In genomic region chr3:44338010-44338827, GRCh38 we compare ENCODE assay signal across 1 cellular context.
TF ChIP-seq lines count a peak whose summit lies in the region.

A gene with protein sequence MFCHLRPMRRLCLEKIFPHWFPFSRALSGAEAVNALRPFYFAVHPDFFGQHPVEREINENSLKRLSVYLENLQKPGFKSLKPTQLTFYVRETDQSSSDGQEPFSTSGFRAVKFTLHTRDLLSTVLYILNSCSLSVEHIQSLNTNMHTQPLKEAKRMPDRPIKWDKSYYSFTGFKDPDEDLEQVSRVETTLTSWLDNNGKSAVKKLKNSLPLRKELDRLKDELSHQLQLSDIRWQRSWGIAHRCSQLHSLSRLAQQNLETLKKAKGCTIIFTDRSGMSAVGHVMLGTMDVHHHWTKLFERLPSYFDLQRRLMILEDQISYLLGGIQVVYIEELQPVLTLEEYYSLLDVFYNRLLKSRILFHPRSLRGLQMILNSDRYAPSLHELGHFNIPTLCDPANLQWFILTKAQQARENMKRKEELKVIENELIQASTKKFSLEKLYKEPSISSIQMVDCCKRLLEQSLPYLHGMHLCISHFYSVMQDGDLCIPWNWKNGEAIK (plus strand): TSS chr3:44338766. CDS start chr3:44354783, 16,017 bp downstream.

TF ChIP-seq in WTC11, 78 proteins besides CTCF, POLR2A, EP300 and RAD21 (continued from another document and continues in another):
- TF ChIP-seq ZSCAN18 (CRISPR knock-in tag; IDR thresholded peaks at IDR 0.05) (no peak), ZNF138 (CRISPR knock-in tag; conservative IDR thresholded peaks at IDR 0.05) (no peak), NFYB (CRISPR knock-in tag; conservative IDR thresholded peaks at IDR 0.05; ENCODE audit: low read depth) (peak; percentile 62), PRRX2 (CRISPR knock-in tag; IDR thresholded peaks at IDR 0.05) (no peak), TEAD1 (CRISPR knock-in tag; IDR thresholded peaks at IDR 0.05) (peak; percentile 96), CREM (CRISPR knock-in tag; IDR thresholded peaks at IDR 0.05) (peak; percentile 87), TEAD4 (CRISPR knock-in tag; IDR thresholded peaks at IDR 0.05) (peak; percentile 74; the same call in 1 of the 2 replicates), IRF2 (CRISPR knock-in tag; IDR thresholded peaks at IDR 0.05; ENCODE audit: borderline replicate concordance, low read depth) (no peak), RELA (CRISPR knock-in tag; IDR thresholded peaks at IDR 0.05; ENCODE audit: borderline replicate concordance) (peak; percentile 90; the same call in 1 of the 2 replicates), FOXP4 (CRISPR knock-in tag; IDR thresholded peaks at IDR 0.05) (peak; percentile 50; the same call in 1 of the 2 replicates), SOX15 (CRISPR knock-in tag; IDR thresholded peaks at IDR 0.05) (no peak), JAZF1 (CRISPR knock-in tag; IDR thresholded peaks at IDR 0.05) (no peak), TCF7 (CRISPR knock-in tag; IDR thresholded peaks at IDR 0.05; ENCODE audit: low read depth) (no peak), CBFB (CRISPR knock-in tag; IDR thresholded peaks at IDR 0.05; ENCODE audit: low read depth) (peak; percentile 51; the same call in 1 of the 2 replicates), ETV6 (CRISPR knock-in tag; IDR thresholded peaks at IDR 0.05) (peak; percentile 91), EMX1 (CRISPR knock-in tag; IDR thresholded peaks at IDR 0.05) (no peak), HMGA2 (CRISPR knock-in tag; IDR thresholded peaks at IDR 0.05) (no peak; the same call in 1 of the 2 replicates), FOXP1 (CRISPR knock-in tag; IDR thresholded peaks at IDR 0.05; ENCODE audit: borderline replicate concordance) (peak; percentile 97), SMAD4 (CRISPR knock-in tag; IDR thresholded peaks at IDR 0.05) (peak; percentile 33; the same call in 1 of the 2 replicates), GRHL2 (CRISPR knock-in tag; IDR thresholded peaks at IDR 0.05; ENCODE audit: insufficient replicate concordance, severe bottlenecking) (no peak), ATF1 (CRISPR knock-in tag; IDR thresholded peaks at IDR 0.05) (no peak), ZNF232 (CRISPR knock-in tag; IDR thresholded peaks at IDR 0.05) (peak; percentile 64; the same call in 1 of the 2 replicates), GABPB1 (CRISPR knock-in tag; IDR thresholded peaks at IDR 0.05) (peak; percentile 60), AR (CRISPR knock-in tag; IDR thresholded peaks at IDR 0.05) (no peak), RORB (CRISPR knock-in tag; IDR thresholded peaks at IDR 0.05) (no peak), ZNF532 (CRISPR knock-in tag; IDR thresholded peaks at IDR 0.05; ENCODE audit: borderline replicate concordance) (no peak), MXD4 (CRISPR knock-in tag; IDR thresholded peaks at IDR 0.05; ENCODE audit: borderline replicate concordance) (no peak), FOXJ3 (CRISPR knock-in tag; IDR thresholded peaks at IDR 0.05; ENCODE audit: borderline replicate concordance) (peak; percentile 80; the same call in 1 of the 2 replicates), ERG (CRISPR knock-in tag; IDR thresholded peaks at IDR 0.05) (0 out of 2 replicates have a peak, but pooled peaks have one; percentile 24), CREB1 (CRISPR knock-in tag; IDR thresholded peaks at IDR 0.05) (peak; percentile 66), NFE2L1 (CRISPR knock-in tag; IDR thresholded peaks at IDR 0.05) (peak; percentile 77; the same call in 1 of the 2 replicates), ZBTB43 (CRISPR knock-in tag; IDR thresholded peaks at IDR 0.05) (peak; percentile 78)
- TF ChIP-seq, protein P1, sequence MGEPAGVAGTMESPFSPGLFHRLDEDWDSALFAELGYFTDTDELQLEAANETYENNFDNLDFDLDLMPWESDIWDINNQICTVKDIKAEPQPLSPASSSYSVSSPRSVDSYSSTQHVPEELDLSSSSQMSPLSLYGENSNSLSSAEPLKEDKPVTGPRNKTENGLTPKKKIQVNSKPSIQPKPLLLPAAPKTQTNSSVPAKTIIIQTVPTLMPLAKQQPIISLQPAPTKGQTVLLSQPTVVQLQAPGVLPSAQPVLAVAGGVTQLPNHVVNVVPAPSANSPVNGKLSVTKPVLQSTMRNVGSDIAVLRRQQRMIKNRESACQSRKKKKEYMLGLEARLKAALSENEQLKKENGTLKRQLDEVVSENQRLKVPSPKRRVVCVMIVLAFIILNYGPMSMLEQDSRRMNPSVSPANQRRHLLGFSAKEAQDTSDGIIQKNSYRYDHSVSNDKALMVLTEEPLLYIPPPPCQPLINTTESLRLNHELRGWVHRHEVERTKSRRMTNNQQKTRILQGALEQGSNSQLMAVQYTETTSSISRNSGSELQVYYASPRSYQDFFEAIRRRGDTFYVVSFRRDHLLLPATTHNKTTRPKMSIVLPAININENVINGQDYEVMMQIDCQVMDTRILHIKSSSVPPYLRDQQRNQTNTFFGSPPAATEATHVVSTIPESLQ (CRISPR knock-in tag; IDR thresholded peaks at IDR 0.05): no peak
- TF ChIP-seq, protein P2, sequence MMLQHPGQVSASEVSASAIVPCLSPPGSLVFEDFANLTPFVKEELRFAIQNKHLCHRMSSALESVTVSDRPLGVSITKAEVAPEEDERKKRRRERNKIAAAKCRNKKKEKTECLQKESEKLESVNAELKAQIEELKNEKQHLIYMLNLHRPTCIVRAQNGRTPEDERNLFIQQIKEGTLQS (CRISPR knock-in tag; conservative IDR thresholded peaks at IDR 0.05): no peak
- TF ChIP-seq, protein P3, sequence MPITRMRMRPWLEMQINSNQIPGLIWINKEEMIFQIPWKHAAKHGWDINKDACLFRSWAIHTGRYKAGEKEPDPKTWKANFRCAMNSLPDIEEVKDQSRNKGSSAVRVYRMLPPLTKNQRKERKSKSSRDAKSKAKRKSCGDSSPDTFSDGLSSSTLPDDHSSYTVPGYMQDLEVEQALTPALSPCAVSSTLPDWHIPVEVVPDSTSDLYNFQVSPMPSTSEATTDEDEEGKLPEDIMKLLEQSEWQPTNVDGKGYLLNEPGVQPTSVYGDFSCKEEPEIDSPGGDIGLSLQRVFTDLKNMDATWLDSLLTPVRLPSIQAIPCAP (CRISPR knock-in tag; IDR thresholded peaks at IDR 0.05): peak; percentile 20; the same call in 1 of the 2 replicates
- TF ChIP-seq, protein P4, sequence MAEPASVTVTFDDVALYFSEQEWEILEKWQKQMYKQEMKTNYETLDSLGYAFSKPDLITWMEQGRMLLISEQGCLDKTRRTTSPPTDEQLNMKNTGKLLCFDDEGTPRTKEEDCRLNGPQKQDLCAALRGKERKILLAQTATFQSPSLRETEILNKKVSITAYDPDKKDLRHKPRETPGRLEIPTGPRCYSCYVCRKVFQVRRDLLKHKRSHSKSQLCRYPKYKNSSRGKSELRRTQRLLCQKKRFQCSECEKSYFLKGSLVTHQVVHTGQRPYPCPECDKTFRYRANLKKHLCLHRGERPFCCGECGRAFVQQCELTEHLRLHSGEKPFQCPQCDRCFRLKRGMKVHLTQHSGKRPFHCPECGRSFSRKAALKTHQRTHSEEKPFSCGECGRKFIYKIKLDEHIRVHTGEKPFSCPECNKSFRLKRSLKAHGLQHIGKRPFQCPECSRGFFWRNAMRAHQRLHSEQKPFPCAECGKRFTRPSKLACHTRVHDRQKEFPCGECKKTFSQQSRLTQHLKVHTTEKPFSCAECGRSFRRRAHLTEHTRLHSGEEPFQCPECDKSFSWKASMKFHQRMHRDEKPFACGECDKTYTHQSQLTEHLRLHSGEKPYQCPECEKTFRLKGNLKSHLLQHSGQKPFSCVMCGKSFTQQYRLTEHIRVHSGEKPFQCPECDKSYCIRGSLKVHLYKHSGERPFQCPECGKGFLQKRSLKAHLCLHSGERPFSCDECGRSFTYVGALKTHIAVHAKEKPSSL (CRISPR knock-in tag; conservative IDR thresholded peaks at IDR 0.05): no peak
